ENCODE assay signal across 1 cellular context in the genomic region with DNA sequence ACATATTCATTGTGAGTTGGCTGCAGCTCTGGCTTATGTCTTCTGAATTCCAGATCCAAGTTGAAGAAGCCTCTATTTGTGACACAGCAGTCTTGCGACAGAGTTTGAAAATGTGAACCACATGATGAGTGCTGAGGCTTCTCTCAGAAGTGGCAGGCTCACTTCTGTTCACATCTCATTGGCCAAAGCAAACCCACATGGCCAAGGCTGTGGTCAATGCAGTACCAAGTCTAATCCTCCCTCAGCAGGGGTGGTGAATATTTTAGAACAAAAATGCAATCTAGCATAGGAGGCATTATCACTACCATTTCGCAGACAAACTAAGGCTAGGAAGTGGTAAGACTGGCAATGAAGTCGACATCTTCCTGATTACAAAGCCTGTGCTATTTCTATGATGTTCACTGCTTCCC.
TF ChIP-seq lines count a peak whose summit lies in the region.

No MANE protein-coding gene starts in this region.

TF ChIP-seq in K562, 482 proteins besides CTCF, POLR2A, EP300 and RAD21 (continued from another document and continues in another):
- TF ChIP-seq, protein P1, sequence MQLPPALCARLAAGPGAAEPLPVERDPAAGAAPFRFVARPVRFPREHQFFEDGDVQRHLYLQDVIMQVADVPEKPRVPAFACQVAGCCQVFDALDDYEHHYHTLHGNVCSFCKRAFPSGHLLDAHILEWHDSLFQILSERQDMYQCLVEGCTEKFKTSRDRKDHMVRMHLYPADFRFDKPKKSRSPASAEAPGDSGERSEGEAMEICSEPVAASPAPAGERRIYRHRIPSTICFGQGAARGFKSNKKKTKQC (CRISPR knock-in tag; IDR thresholded peaks at IDR 0.05), result no peak
- TF ChIP-seq, protein P2, sequence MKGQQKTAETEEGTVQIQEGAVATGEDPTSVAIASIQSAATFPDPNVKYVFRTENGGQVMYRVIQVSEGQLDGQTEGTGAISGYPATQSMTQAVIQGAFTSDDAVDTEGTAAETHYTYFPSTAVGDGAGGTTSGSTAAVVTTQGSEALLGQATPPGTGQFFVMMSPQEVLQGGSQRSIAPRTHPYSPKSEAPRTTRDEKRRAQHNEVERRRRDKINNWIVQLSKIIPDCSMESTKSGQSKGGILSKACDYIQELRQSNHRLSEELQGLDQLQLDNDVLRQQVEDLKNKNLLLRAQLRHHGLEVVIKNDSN (CRISPR knock-in tag; IDR thresholded peaks at IDR 0.05), result peak; percentile 51
- no peak for TF ChIP-seq ZNF263 (CRISPR knock-in tag; IDR thresholded peaks at IDR 0.05; ENCODE audit: borderline replicate concordance)
- no peak for TF ChIP-seq ZNF695 (CRISPR knock-in tag; IDR thresholded peaks at IDR 0.05)
- no peak for TF ChIP-seq MED1 (CRISPR knock-in tag; IDR thresholded peaks at IDR 0.05; ENCODE audit: borderline replicate concordance)
- TF ChIP-seq NCOR1 (IDR thresholded peaks at IDR 0.05), result no peak
- no peak for TF ChIP-seq RBM15 (IDR thresholded peaks at IDR 0.05; ENCODE audit: insufficient read depth, low read length)
- 0 out of 2 replicates have a peak, but pooled peaks have one; percentile 34 for TF ChIP-seq ZNF583 (CRISPR knock-in tag; IDR thresholded peaks at IDR 0.05)
- TF ChIP-seq, protein P3, sequence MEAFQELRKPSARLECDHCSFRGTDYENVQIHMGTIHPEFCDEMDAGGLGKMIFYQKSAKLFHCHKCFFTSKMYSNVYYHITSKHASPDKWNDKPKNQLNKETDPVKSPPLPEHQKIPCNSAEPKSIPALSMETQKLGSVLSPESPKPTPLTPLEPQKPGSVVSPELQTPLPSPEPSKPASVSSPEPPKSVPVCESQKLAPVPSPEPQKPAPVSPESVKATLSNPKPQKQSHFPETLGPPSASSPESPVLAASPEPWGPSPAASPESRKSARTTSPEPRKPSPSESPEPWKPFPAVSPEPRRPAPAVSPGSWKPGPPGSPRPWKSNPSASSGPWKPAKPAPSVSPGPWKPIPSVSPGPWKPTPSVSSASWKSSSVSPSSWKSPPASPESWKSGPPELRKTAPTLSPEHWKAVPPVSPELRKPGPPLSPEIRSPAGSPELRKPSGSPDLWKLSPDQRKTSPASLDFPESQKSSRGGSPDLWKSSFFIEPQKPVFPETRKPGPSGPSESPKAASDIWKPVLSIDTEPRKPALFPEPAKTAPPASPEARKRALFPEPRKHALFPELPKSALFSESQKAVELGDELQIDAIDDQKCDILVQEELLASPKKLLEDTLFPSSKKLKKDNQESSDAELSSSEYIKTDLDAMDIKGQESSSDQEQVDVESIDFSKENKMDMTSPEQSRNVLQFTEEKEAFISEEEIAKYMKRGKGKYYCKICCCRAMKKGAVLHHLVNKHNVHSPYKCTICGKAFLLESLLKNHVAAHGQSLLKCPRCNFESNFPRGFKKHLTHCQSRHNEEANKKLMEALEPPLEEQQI (IDR thresholded peaks at IDR 0.05), result no peak
- no peak for TF ChIP-seq ZNF589 (CRISPR knock-in tag; IDR thresholded peaks at IDR 0.05; ENCODE audit: low read depth)
- TF ChIP-seq, protein P4, sequence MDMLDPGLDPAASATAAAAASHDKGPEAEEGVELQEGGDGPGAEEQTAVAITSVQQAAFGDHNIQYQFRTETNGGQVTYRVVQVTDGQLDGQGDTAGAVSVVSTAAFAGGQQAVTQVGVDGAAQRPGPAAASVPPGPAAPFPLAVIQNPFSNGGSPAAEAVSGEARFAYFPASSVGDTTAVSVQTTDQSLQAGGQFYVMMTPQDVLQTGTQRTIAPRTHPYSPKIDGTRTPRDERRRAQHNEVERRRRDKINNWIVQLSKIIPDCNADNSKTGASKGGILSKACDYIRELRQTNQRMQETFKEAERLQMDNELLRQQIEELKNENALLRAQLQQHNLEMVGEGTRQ (CRISPR knock-in tag; IDR thresholded peaks at IDR 0.05), result peak; percentile 43; the same call in 1 of the 2 replicates
- peak; percentile 84 for TF ChIP-seq ZNF584 (CRISPR knock-in tag; IDR thresholded peaks at IDR 0.05; ENCODE audit: low read depth)
- 0 out of 2 replicates have a peak, but pooled peaks have one; percentile 74 for TF ChIP-seq NR4A1 (CRISPR knock-in tag; IDR thresholded peaks at IDR 0.05)
- no peak for TF ChIP-seq NR4A1 (tag; IDR thresholded peaks at IDR 0.05)
- no peak for TF ChIP-seq ZNF57 (CRISPR knock-in tag; IDR thresholded peaks at IDR 0.05)
- TF ChIP-seq SRSF9 (IDR thresholded peaks at IDR 0.05; ENCODE audit: borderline replicate concordance, low read depth, low read length), result no peak
- no peak for TF ChIP-seq SMAD2 (IDR thresholded peaks at IDR 0.05; ENCODE audit: low read depth, low read length)
- TF ChIP-seq FOXA1 (IDR thresholded peaks at IDR 0.05; ENCODE audit: borderline replicate concordance), result no peak
- no peak for TF ChIP-seq HLTF (IDR thresholded peaks at IDR 0.05)
- TF ChIP-seq FOXJ2 (tag; IDR thresholded peaks at IDR 0.05), result no peak
- no peak for TF ChIP-seq PBX2 (CRISPR knock-in tag; IDR thresholded peaks at IDR 0.05; ENCODE audit: low read depth)
- no peak for TF ChIP-seq PBX2 (tag; conservative IDR thresholded peaks at IDR 0.05; ENCODE audit: low read depth)
- peak; percentile 54; the same call in 1 of the 2 replicates for TF ChIP-seq BACH1 (tag; IDR thresholded peaks at IDR 0.05)
- TF ChIP-seq ZFP1 (CRISPR knock-in tag; IDR thresholded peaks at IDR 0.05), result no peak
- no peak for TF ChIP-seq SRF (CRISPR knock-in tag; IDR thresholded peaks at IDR 0.05)
- TF ChIP-seq, protein P5, sequence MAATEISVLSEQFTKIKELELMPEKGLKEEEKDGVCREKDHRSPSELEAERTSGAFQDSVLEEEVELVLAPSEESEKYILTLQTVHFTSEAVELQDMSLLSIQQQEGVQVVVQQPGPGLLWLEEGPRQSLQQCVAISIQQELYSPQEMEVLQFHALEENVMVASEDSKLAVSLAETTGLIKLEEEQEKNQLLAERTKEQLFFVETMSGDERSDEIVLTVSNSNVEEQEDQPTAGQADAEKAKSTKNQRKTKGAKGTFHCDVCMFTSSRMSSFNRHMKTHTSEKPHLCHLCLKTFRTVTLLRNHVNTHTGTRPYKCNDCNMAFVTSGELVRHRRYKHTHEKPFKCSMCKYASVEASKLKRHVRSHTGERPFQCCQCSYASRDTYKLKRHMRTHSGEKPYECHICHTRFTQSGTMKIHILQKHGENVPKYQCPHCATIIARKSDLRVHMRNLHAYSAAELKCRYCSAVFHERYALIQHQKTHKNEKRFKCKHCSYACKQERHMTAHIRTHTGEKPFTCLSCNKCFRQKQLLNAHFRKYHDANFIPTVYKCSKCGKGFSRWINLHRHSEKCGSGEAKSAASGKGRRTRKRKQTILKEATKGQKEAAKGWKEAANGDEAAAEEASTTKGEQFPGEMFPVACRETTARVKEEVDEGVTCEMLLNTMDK (IDR thresholded peaks at IDR 0.05; ENCODE audit: borderline replicate concordance, insufficient read depth, low read depth, low read length, poor library complexity, severe bottlenecking), result no peak
- TF ChIP-seq ZNF347 (CRISPR knock-in tag; IDR thresholded peaks at IDR 0.05; ENCODE audit: low read depth), result no peak
- TF ChIP-seq CBX5 (IDR thresholded peaks at IDR 0.05; ENCODE audit: borderline replicate concordance, low read depth), result no peak
- TF ChIP-seq ZNF592 (IDR thresholded peaks at IDR 0.05), result peak; percentile 80
- TF ChIP-seq TAF1 (IDR thresholded peaks at IDR 0.05; ENCODE audit: control insufficient read depth, extremely low read depth, insufficient read depth, low read length, severe bottlenecking), result no peak
- TF ChIP-seq SNRNP70 (optimal IDR thresholded peaks at IDR 0.05; ENCODE audit: low read depth, low read length), result no peak
- no peak for TF ChIP-seq EWSR1 (IDR thresholded peaks at IDR 0.05; ENCODE audit: borderline replicate concordance, low read depth, partially characterized antibody)
- TF ChIP-seq FOSL1 (tag; conservative IDR thresholded peaks at IDR 0.05), result 0 out of 2 replicates have a peak, but pooled peaks have one; percentile 8
- no peak for TF ChIP-seq ZBTB8A (IDR thresholded peaks at IDR 0.05; ENCODE audit: partially characterized antibody)
- TF ChIP-seq ZNF165 (CRISPR knock-in tag; IDR thresholded peaks at IDR 0.05; ENCODE audit: borderline replicate concordance), result no peak
- TF ChIP-seq PRPF4 (IDR thresholded peaks at IDR 0.05; ENCODE audit: insufficient read depth, low read depth, low read length, poor library complexity, severe bottlenecking), result no peak
- TF ChIP-seq SIN3A (IDR thresholded peaks at IDR 0.05; ENCODE audit: borderline replicate concordance in 2 of 2, control insufficient read depth in 1 of 2, low read depth in 2 of 2, low read length in 2 of 2), result no peak
- 0 out of 4 replicates have a peak, but pooled peaks of 1 of the 2 experiments have one; percentile 33 for TF ChIP-seq TEAD1 (CRISPR knock-in tag; IDR thresholded peaks at IDR 0.05)
- TF ChIP-seq ZNF253 (CRISPR knock-in tag; conservative IDR thresholded peaks at IDR 0.05), result no peak
- no peak for TF ChIP-seq MAFG (tag; conservative IDR thresholded peaks at IDR 0.05)
- TF ChIP-seq, protein P6, sequence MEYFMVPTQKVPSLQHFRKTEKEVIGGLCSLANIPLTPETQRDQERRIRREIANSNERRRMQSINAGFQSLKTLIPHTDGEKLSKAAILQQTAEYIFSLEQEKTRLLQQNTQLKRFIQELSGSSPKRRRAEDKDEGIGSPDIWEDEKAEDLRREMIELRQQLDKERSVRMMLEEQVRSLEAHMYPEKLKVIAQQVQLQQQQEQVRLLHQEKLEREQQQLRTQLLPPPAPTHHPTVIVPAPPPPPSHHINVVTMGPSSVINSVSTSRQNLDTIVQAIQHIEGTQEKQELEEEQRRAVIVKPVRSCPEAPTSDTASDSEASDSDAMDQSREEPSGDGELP (CRISPR knock-in tag; IDR thresholded peaks at IDR 0.05; ENCODE audit: borderline replicate concordance), result no peak
- TF ChIP-seq BRCA1 (IDR thresholded peaks at IDR 0.05), result no peak
- TF ChIP-seq BRCA1 (CRISPR knock-in tag; IDR thresholded peaks at IDR 0.05), result no peak
- TF ChIP-seq, protein P7, sequence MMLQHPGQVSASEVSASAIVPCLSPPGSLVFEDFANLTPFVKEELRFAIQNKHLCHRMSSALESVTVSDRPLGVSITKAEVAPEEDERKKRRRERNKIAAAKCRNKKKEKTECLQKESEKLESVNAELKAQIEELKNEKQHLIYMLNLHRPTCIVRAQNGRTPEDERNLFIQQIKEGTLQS (IDR thresholded peaks at IDR 0.05), result no peak
- TF ChIP-seq, protein P7 (CRISPR knock-in tag; conservative IDR thresholded peaks at IDR 0.05), result no peak
- peak; percentile 43; the same call in 1 of the 2 replicates for TF ChIP-seq ATF4 (CRISPR knock-in tag; IDR thresholded peaks at IDR 0.05)
- no peak for TF ChIP-seq TOE1 (IDR thresholded peaks at IDR 0.05; ENCODE audit: borderline replicate concordance)
- no peak for TF ChIP-seq TOE1 (CRISPR knock-in tag; IDR thresholded peaks at IDR 0.05; ENCODE audit: borderline replicate concordance, low read depth)
